13 cellular contexts compared by ENCODE assay signal in genomic region chr13:51245583-51245982, GRCh38.
"Had no signal": no experiment of that assay in that cellular context is flagged by ENCODE, and none has a peak within 500 bp of the region (broad histone marks: within the 10 kb centered on the region; RNA-seq: fewer than 3 reads in every experiment).

No MANE protein-coding gene starts in this region.

- H3K27me3 ChIP-seq: body of pancreas had no signal

- H3K27ac ChIP-seq: coronary artery, skin epidermis had no signal

- DNase-seq: activated CD4-positive, alpha-beta T cell treated with anti-CD3 and anti-CD28 coated beads, Interleukin-2, amount 10 ng/mL, durations not matched to agents 24 days and 14 days; activated CD4-positive, CD25-positive, alpha-beta regulatory T cell; activated CD8-positive, alpha-beta T cell treated with anti-CD3 and anti-CD28 coated beads for 36 hours; activated naive CD4-positive, alpha-beta T cell; activated naive CD8-positive, alpha-beta T cell treated with anti-CD3 and anti-CD28 coated beads, Interleukin-2, amount 10 ng/mL, durations not matched to agents 7 days and 5 days; activated T-cell treated with anti-CD3 and anti-CD28 coated beads, Interleukin-2, amount 50 U/mL, for 1 hour; body of pancreas; nephron progenitor cell; posterior cingulate gyrus; T-cell had no signal

- H3K9me3 ChIP-seq: body of pancreas had no signal

- H3K4me3 ChIP-seq: body of pancreas, coronary artery, skin epidermis had no signal

- ATAC-seq: activated CD8-positive, alpha-beta T cell treated with anti-CD3 and anti-CD28 coated beads for 36 hours; activated T-helper 17 cell treated with anti-CD3 and anti-CD28 coated beads, Interleukin-2, amount 50 U/mL, for 72 hours; body of pancreas; T-cell had no signal
